1 cellular context compared by ENCODE assay signal in the genomic region with DNA sequence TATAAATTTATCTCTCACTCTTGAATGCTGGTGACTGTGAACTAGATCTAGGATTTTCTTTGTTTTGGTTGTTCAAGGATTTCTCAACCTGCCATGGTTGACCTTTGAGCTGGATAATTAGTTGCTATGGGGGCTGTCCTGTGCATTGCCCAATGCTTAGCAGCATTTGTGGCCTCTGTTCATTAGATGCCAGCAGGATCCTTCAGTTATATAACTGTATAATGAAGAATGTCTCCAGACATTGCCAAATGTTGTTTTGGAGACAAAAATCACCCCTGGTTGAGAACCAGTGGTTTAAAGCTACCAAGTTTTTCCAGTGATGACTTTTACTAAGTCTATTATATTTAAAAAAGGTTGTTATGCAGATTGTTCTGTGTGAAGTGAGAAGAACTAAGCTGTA.
A peak's percentile ranks its signal among the peaks of the same experiment; 100 is the strongest.
TF ChIP-seq lines count a peak whose summit lies in the region.

No MANE protein-coding gene starts in this region.

TF ChIP-seq in HepG2, 621 proteins besides CTCF, POLR2A, EP300 and RAD21 (continued from another document and continues in another):
- no peak for TF ChIP-seq ZNF839 (CRISPR knock-in tag; IDR thresholded peaks at IDR 0.05; ENCODE audit: borderline replicate concordance)
- TF ChIP-seq ATF1 (CRISPR knock-in tag; IDR thresholded peaks at IDR 0.05) = peak; percentile 39; the same call in 1 of the 2 replicates
- TF ChIP-seq YY1 (IDR thresholded peaks at IDR 0.05; ENCODE audit: insufficient read depth, insufficient replicate concordance, low read depth, low read length) = peak; percentile 9
- TF ChIP-seq, protein P1, sequence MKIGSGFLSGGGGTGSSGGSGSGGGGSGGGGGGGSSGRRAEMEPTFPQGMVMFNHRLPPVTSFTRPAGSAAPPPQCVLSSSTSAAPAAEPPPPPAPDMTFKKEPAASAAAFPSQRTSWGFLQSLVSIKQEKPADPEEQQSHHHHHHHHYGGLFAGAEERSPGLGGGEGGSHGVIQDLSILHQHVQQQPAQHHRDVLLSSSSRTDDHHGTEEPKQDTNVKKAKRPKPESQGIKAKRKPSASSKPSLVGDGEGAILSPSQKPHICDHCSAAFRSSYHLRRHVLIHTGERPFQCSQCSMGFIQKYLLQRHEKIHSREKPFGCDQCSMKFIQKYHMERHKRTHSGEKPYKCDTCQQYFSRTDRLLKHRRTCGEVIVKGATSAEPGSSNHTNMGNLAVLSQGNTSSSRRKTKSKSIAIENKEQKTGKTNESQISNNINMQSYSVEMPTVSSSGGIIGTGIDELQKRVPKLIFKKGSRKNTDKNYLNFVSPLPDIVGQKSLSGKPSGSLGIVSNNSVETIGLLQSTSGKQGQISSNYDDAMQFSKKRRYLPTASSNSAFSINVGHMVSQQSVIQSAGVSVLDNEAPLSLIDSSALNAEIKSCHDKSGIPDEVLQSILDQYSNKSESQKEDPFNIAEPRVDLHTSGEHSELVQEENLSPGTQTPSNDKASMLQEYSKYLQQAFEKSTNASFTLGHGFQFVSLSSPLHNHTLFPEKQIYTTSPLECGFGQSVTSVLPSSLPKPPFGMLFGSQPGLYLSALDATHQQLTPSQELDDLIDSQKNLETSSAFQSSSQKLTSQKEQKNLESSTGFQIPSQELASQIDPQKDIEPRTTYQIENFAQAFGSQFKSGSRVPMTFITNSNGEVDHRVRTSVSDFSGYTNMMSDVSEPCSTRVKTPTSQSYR (CRISPR knock-in tag; IDR thresholded peaks at IDR 0.05; ENCODE audit: borderline replicate concordance) = peak; percentile 95
- peak; percentile 98 for TF ChIP-seq CEBPG (CRISPR knock-in tag; IDR thresholded peaks at IDR 0.05)
- no peak for TF ChIP-seq ZNF562 (CRISPR knock-in tag; IDR thresholded peaks at IDR 0.05; ENCODE audit: borderline replicate concordance)
- TF ChIP-seq ERF (CRISPR knock-in tag; IDR thresholded peaks at IDR 0.05) = no peak
- peak; percentile 85 for TF ChIP-seq ZBTB25 (CRISPR knock-in tag; IDR thresholded peaks at IDR 0.05)
- peak; percentile 75 for TF ChIP-seq ARID3A (IDR thresholded peaks at IDR 0.05; ENCODE audit: low read depth, low read length)
- peak; percentile 59; the same call in 1 of the 2 replicates for TF ChIP-seq ZNF430 (CRISPR knock-in tag; IDR thresholded peaks at IDR 0.05)
- peak; percentile 92; the same call in 1 of the 2 replicates for TF ChIP-seq EHMT2 (IDR thresholded peaks at IDR 0.05; ENCODE audit: borderline replicate concordance, low read depth, low read length)
- no peak for TF ChIP-seq ZNF317 (CRISPR knock-in tag; IDR thresholded peaks at IDR 0.05)
- TF ChIP-seq ARNTL (CRISPR knock-in tag; IDR thresholded peaks at IDR 0.05) = no peak
- peak; percentile 97 for TF ChIP-seq RFXAP (CRISPR knock-in tag; IDR thresholded peaks at IDR 0.05; ENCODE audit: borderline replicate concordance)
- TF ChIP-seq ZMAT5 (CRISPR knock-in tag; IDR thresholded peaks at IDR 0.05; ENCODE audit: borderline replicate concordance, low read depth) = no peak
- TF ChIP-seq SNAPC5 (CRISPR knock-in tag; IDR thresholded peaks at IDR 0.05; ENCODE audit: borderline replicate concordance) = no peak
- no peak for TF ChIP-seq ZMYM2 (CRISPR knock-in tag; IDR thresholded peaks at IDR 0.05)
- TF ChIP-seq SMC3 (IDR thresholded peaks at IDR 0.05; ENCODE audit: low read length) = peak; percentile 38
- peak; percentile 80 for TF ChIP-seq NCOA2 (CRISPR knock-in tag; IDR thresholded peaks at IDR 0.05)
- TF ChIP-seq ZBTB7B (CRISPR knock-in tag; IDR thresholded peaks at IDR 0.05) = peak; percentile 91; the same call in 1 of the 2 replicates
- TF ChIP-seq PHF20 (CRISPR knock-in tag; IDR thresholded peaks at IDR 0.05) = no peak
- peak; percentile 94 for TF ChIP-seq GATAD2A (CRISPR knock-in tag; IDR thresholded peaks at IDR 0.05)
- TF ChIP-seq ZNF382 (CRISPR knock-in tag; IDR thresholded peaks at IDR 0.05; ENCODE audit: borderline replicate concordance) = no peak
- TF ChIP-seq ZMAT3 (CRISPR knock-in tag; conservative IDR thresholded peaks at IDR 0.05) = 0 out of 2 replicates have a peak, but pooled peaks have one; percentile 42
- TF ChIP-seq CENPT (CRISPR knock-in tag; IDR thresholded peaks at IDR 0.05; ENCODE audit: low read depth) = no peak
- TF ChIP-seq, protein P2, sequence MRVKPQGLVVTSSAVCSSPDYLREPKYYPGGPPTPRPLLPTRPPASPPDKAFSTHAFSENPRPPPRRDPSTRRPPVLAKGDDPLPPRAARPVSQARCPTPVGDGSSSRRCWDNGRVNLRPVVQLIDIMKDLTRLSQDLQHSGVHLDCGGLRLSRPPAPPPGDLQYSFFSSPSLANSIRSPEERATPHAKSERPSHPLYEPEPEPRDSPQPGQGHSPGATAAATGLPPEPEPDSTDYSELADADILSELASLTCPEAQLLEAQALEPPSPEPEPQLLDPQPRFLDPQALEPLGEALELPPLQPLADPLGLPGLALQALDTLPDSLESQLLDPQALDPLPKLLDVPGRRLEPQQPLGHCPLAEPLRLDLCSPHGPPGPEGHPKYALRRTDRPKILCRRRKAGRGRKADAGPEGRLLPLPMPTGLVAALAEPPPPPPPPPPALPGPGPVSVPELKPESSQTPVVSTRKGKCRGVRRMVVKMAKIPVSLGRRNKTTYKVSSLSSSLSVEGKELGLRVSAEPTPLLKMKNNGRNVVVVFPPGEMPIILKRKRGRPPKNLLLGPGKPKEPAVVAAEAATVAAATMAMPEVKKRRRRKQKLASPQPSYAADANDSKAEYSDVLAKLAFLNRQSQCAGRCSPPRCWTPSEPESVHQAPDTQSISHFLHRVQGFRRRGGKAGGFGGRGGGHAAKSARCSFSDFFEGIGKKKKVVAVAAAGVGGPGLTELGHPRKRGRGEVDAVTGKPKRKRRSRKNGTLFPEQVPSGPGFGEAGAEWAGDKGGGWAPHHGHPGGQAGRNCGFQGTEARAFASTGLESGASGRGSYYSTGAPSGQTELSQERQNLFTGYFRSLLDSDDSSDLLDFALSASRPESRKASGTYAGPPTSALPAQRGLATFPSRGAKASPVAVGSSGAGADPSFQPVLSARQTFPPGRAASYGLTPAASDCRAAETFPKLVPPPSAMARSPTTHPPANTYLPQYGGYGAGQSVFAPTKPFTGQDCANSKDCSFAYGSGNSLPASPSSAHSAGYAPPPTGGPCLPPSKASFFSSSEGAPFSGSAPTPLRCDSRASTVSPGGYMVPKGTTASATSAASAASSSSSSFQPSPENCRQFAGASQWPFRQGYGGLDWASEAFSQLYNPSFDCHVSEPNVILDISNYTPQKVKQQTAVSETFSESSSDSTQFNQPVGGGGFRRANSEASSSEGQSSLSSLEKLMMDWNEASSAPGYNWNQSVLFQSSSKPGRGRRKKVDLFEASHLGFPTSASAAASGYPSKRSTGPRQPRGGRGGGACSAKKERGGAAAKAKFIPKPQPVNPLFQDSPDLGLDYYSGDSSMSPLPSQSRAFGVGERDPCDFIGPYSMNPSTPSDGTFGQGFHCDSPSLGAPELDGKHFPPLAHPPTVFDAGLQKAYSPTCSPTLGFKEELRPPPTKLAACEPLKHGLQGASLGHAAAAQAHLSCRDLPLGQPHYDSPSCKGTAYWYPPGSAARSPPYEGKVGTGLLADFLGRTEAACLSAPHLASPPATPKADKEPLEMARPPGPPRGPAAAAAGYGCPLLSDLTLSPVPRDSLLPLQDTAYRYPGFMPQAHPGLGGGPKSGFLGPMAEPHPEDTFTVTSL (CRISPR knock-in tag; IDR thresholded peaks at IDR 0.05; ENCODE audit: borderline replicate concordance) = peak; percentile 90
- TF ChIP-seq, protein P3, sequence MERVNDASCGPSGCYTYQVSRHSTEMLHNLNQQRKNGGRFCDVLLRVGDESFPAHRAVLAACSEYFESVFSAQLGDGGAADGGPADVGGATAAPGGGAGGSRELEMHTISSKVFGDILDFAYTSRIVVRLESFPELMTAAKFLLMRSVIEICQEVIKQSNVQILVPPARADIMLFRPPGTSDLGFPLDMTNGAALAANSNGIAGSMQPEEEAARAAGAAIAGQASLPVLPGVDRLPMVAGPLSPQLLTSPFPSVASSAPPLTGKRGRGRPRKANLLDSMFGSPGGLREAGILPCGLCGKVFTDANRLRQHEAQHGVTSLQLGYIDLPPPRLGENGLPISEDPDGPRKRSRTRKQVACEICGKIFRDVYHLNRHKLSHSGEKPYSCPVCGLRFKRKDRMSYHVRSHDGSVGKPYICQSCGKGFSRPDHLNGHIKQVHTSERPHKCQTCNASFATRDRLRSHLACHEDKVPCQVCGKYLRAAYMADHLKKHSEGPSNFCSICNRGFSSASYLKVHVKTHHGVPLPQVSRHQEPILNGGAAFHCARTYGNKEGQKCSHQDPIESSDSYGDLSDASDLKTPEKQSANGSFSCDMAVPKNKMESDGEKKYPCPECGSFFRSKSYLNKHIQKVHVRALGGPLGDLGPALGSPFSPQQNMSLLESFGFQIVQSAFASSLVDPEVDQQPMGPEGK (CRISPR knock-in tag; IDR thresholded peaks at IDR 0.05) = peak; percentile 93
- peak; percentile 68 for TF ChIP-seq HOXA3 (CRISPR knock-in tag; IDR thresholded peaks at IDR 0.05)
- TF ChIP-seq ZNF577 (CRISPR knock-in tag; IDR thresholded peaks at IDR 0.05; ENCODE audit: borderline replicate concordance, low read depth) = no peak
- no peak for TF ChIP-seq GABPA (IDR thresholded peaks at IDR 0.05; ENCODE audit: low read depth, low read length)
- TF ChIP-seq GABPA (CRISPR knock-in tag; IDR thresholded peaks at IDR 0.05; ENCODE audit: low read depth) = no peak
- peak; percentile 93 for TF ChIP-seq RFXANK (CRISPR knock-in tag; IDR thresholded peaks at IDR 0.05)
- peak; percentile 97; the same call in 1 of the 2 replicates for TF ChIP-seq FOXK1 (CRISPR knock-in tag; IDR thresholded peaks at IDR 0.05; ENCODE audit: borderline replicate concordance, low read depth)
- TF ChIP-seq ZNF12 (CRISPR knock-in tag; IDR thresholded peaks at IDR 0.05) = peak; percentile 80
- peak; percentile 56; the same call in 1 of the 2 replicates for TF ChIP-seq YEATS4 (CRISPR knock-in tag; IDR thresholded peaks at IDR 0.05; ENCODE audit: borderline replicate concordance)
- TF ChIP-seq ZNF280D (CRISPR knock-in tag; IDR thresholded peaks at IDR 0.05) = 0 out of 2 replicates have a peak, but pooled peaks have one; percentile 21
- no peak for TF ChIP-seq KDM5A (IDR thresholded peaks at IDR 0.05; ENCODE audit: borderline replicate concordance, low read length)
- TF ChIP-seq, protein P4, sequence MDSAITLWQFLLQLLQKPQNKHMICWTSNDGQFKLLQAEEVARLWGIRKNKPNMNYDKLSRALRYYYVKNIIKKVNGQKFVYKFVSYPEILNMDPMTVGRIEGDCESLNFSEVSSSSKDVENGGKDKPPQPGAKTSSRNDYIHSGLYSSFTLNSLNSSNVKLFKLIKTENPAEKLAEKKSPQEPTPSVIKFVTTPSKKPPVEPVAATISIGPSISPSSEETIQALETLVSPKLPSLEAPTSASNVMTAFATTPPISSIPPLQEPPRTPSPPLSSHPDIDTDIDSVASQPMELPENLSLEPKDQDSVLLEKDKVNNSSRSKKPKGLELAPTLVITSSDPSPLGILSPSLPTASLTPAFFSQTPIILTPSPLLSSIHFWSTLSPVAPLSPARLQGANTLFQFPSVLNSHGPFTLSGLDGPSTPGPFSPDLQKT (CRISPR knock-in tag; IDR thresholded peaks at IDR 0.05; ENCODE audit: borderline replicate concordance) = no peak
- peak; percentile 99 for TF ChIP-seq CEBPB (IDR thresholded peaks at IDR 0.05; ENCODE audit: borderline replicate concordance, low read depth, low read length)
- TF ChIP-seq TSC22D2 (CRISPR knock-in tag; IDR thresholded peaks at IDR 0.05; ENCODE audit: borderline replicate concordance) = 0 out of 2 replicates have a peak, but pooled peaks have one; percentile 54
